In the genomic region with DNA sequence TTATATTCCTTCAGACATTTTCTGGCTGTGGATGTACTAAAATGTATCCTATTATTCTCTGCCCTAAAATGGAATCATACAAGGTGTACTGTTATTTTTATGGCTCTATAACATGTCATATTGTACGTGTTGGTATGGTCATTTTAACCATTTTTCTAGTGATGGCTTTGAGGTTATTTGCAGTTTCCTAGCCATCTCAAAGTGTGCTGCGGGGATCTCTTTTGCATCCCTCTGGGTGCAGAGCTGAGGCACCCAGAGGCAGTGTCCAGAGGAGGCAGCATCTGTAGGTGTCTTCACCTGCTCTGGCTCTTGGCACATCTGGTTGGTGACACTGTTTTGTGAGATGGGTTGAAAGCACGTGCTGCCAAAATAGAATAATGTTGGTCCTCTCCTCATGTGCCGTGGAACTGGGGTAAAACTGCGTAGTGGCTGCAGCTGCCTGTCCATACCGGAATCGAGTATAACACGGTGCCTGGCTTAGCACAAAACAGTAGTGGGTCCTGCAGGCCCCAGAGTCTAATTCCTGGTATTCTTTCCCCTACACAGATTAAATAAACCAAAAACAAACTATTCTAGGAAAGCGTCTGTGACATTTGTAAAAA, we compare ENCODE assay signal across 10 cellular contexts. TPM values are rescaled to one million over a fixed set of nuclear protein-coding genes. Genes with fewer than 3 reads are reported as not detected.
DNase-seq lines count a peak whose midpoint lies in the region; ATAC-seq and TF ChIP-seq lines count a peak whose summit lies in the region.
"Had no signal": no experiment of that assay in that cellular context is flagged by ENCODE, and none has a peak within 500 bp of the region (broad histone marks: within the 10 kb centered on the region; RNA-seq: fewer than 3 reads in every experiment).

No MANE protein-coding gene starts in this region.

- peaks cover 2 to 11% of the 10 kb centered on the region in 2 donors for H3K4me1 ChIP-seq in lung (ENCODE audit: control insufficient read depth in 2 of 2, insufficient read depth in 2 of 2, low read length in 2 of 2)
- H3K4me1 ChIP-seq in upper lobe of left lung, result peaks cover 72 to 94% (median 88%) of the 10 kb centered on the region in 4 donors
- no peaks in the 10 kb centered on the region; the same call in 1 of the 2 replicates for H3K4me1 ChIP-seq in SJCRH30

- DNase-seq in activated effector memory CD4-positive, alpha-beta T cell treated with anti-CD3 and anti-CD28 coated beads, Interleukin-2, amount 50 U/mL, for 16 hours, result peak; percentile 36
- no peak for DNase-seq in activated effector memory CD4-positive, alpha-beta T cell treated with Interleukin-2 at 50 U/mL for 16 hours
- DNase-seq in chondrocyte (ENCODE audit: low spot score) (no peak), lung (ENCODE audit: low spot score) (no peak), upper lobe of left lung (peak in 1 of 2 donors; percentile 24), DMS 273 treated with DMSO at 0.1 percent for 48 hours (lab: John Stamatoyannopoulos, UW) (no peak), NCI-H128 (lab: John Stamatoyannopoulos, UW; ENCODE audit: unreplicated experiment) (no peak), SJCRH30 (no peak)
- DNase-seq: activated CD4-positive, alpha-beta T cell treated with anti-CD3 and anti-CD28 coated beads, Interleukin-2, amount 50 U/mL, for 1 hour; NCI-H2107 had no signal

- H3K4me3 Mint-ChIP-seq in chondrocyte (ENCODE audit: unreplicated experiment), result peak overlapping the region; percentile 34

- H3K4me3 ChIP-seq in lung (no peak overlapping the region), upper lobe of left lung (peak overlapping the region in 1 of 4 donors; percentile 26), SJCRH30 (no peak overlapping the region)

- 84 to 90% methylated on average over 9 of the region's 9 CpGs for WGBS in lung, 2 donors
- 79 to 92% methylated on average over 9 of the region's 9 CpGs for WGBS in upper lobe of left lung, 2 donors

- no peaks in the 10 kb centered on the region for H3K9me3 Mint-ChIP-seq in chondrocyte (ENCODE audit: low read depth)

- H3K27me3 ChIP-seq in lung (ENCODE audit: control insufficient read depth, insufficient read depth) (no peaks in the 10 kb centered on the region), upper lobe of left lung (no peaks in the 10 kb centered on the region), SJCRH30 (no peaks in the 10 kb centered on the region)

- H3K27ac ChIP-seq in lung (ENCODE audit: low read depth in 1 of 2, low read length in 1 of 2), result peak overlapping the region; percentile 4 to 57
- H3K27ac ChIP-seq in upper lobe of left lung, result peak overlapping the region in 3 of 4 donors; percentile 43 to 58 (median 46)
- H3K27ac ChIP-seq in SJCRH30, result no peak overlapping the region

- H3K36me3 ChIP-seq in lung (ENCODE audit: control insufficient read depth in 2 of 2, insufficient read depth in 2 of 2, low read length in 2 of 2), result peaks cover 15 to 29% of the 10 kb centered on the region in 2 donors
- peaks cover 31 to 94% (median 38%) of the 10 kb centered on the region in 4 donors for H3K36me3 ChIP-seq in upper lobe of left lung
- H3K36me3 ChIP-seq in SJCRH30, result peaks cover 49% of the 10 kb centered on the region

- H3K27ac Mint-ChIP-seq in chondrocyte (ENCODE audit: unreplicated experiment), result peak overlapping the region; percentile 63

- H3K4me1 Mint-ChIP-seq in chondrocyte (ENCODE audit: low read depth), result peaks cover 85% of the 10 kb centered on the region

- no peak for TF ChIP-seq EP300 in upper lobe of left lung (IDR thresholded peaks at IDR 0.05)

- H3K9me3 ChIP-seq in lung (ENCODE audit: control insufficient read depth in 2 of 2, insufficient read depth in 1 of 2, low read length in 1 of 2), result no peaks in the 10 kb centered on the region
- H3K9me3 ChIP-seq in upper lobe of left lung, result no peaks in the 10 kb centered on the region
- H3K9me3 ChIP-seq in SJCRH30 (replicated peaks), result no peaks in the 10 kb centered on the region

- peak in 2 of 4 donors; percentile 19 to 34 for TF ChIP-seq POLR2A in upper lobe of left lung (IDR thresholded peaks at IDR 0.05)

- peaks cover 36% of the 10 kb centered on the region for H3K36me3 Mint-ChIP-seq in chondrocyte (ENCODE audit: low read depth)

- ATAC-seq in lung (ENCODE audit: insufficient read depth, low FRiP score) (no peak), upper lobe of left lung (ENCODE audit: low FRiP score in 2 of 2) (no peak)

- H3K27me3 Mint-ChIP-seq in chondrocyte (ENCODE audit: low read depth), result no peaks in the 10 kb centered on the region

- TF ChIP-seq CTCF in chondrocyte (IDR thresholded peaks at IDR 0.05), result no peak
- no peak for TF ChIP-seq CTCF in lung (IDR thresholded peaks at IDR 0.05; ENCODE audit: control extremely low read depth, extremely low read depth)
- TF ChIP-seq CTCF in upper lobe of left lung (IDR thresholded peaks at IDR 0.05), result no peak

RNA-seq across cellular contexts. Expression of gene NEAT1, which starts 12.8 kb away (rescaled TPM):
- 333 to 440 TPM (median 377 TPM) in 3 replicates for total RNA-seq in chondrocyte
- 100 to 1,000 TPM; 518 to 912 TPM for total RNA-seq in lung
- polyA plus RNA-seq in lung, result 1,000 to 10,000 TPM in 1 of 2 donors, 100 to 1,000 TPM in 1; 481 to 1,176 TPM
- total RNA-seq in upper lobe of left lung, result 1,000 to 10,000 TPM in 3 of 6 donors, 100 to 1,000 TPM in 3; 245 to 3,084 (median 1,019) TPM
- total RNA-seq in SJCRH30 (2014; rRNA removed; shearing (Covaris generic)), result 6.2 and 12.8 TPM in 2 replicates

RNA-seq across cellular contexts. Expression of gene FRMD8, which starts 49.0 kb away (rescaled TPM):
- 43.6 to 49.6 TPM (median 45.5 TPM) in 3 replicates for total RNA-seq in chondrocyte
- 10 to 100 TPM; 18.5 to 39.9 TPM for total RNA-seq in lung
- 10 to 100 TPM; 15.8 to 25.7 TPM for polyA plus RNA-seq in lung
- 10 to 100 TPM; 31.4 to 77.5 (median 45.8) TPM for total RNA-seq in upper lobe of left lung
- 21.0 and 22.2 TPM in 2 replicates for total RNA-seq in SJCRH30 (2014; rRNA removed; shearing (Covaris generic))

RNA-seq across cellular contexts. Expression of gene SLC25A45, which starts 53.0 kb away (rescaled TPM):
- total RNA-seq in chondrocyte (11.7 to 14.4 TPM (median 13.1 TPM) in 3 replicates), lung (10 to 100 TPM in 1 of 2 donors, 1 to 10 TPM in 1; 7.3 to 15.6 TPM), upper lobe of left lung (10 to 100 TPM in 4 of 6 donors, 1 to 10 TPM in 2; 5.5 to 40.8 (median 19.4) TPM)
- polyA plus RNA-seq in lung, result 1 to 10 TPM; 5.5 to 9.0 TPM
- 1.1 and 1.3 TPM in 2 replicates for total RNA-seq in SJCRH30 (2014; rRNA removed; shearing (Covaris generic))

Comparison
In these comparisons a context has a peak if more than half of its experiments do, and no peak if none do; other contexts are left out.
1. RNA of gene NEAT1, which starts 12.8 kb away (total RNA-seq): 245 to 3,084 TPM in upper lobe of left lung, 518 to 912 TPM in lung and 333 to 440 TPM in chondrocyte; 6.2 to 12.8 TPM in SJCRH30; every median in the first group is over 10 times any median in the second.